Comparison of ENCODE assay signal across 22 cellular contexts in genomic region chr19:9891609-9892373, GRCh38. TPM values are rescaled to one million over a fixed set of nuclear protein-coding genes. Genes with fewer than 3 reads are reported as not detected.
DNase-seq lines count a peak whose midpoint lies in the region; ATAC-seq, FAIRE-seq and TF ChIP-seq lines count a peak whose summit lies in the region.
"Had no signal": no experiment of that assay in that cellular context is flagged by ENCODE, and none has a peak within 500 bp of the region (broad histone marks: within the 10 kb centered on the region; RNA-seq: fewer than 3 reads in every experiment).

No MANE protein-coding gene starts in this region.

- H3K9me3 ChIP-seq in HepG2 (ENCODE audit: low read length) (no peaks in the 10 kb centered on the region), right lobe of liver (no peaks in the 10 kb centered on the region), osteoblast (ENCODE audit: low read depth, low read length) (no peaks in the 10 kb centered on the region)
- H3K9me3 ChIP-seq: A549, Caco-2 had no signal

- H3K27ac Mint-ChIP-seq in HFFc6 = no peak overlapping the region
- H3K27ac Mint-ChIP-seq: CD4-positive, alpha-beta T cell; IgD-negative memory B cell had no signal

- CTCF ChIA-PET in HepG2 (lab: Yijun Ruan, JAX; ENCODE audit: low intra/inter-chr PET ratio, low total read pairs) = no interaction called here

- H3K27ac ChIP-seq in HepG2 (ENCODE audit: extremely low read length, insufficient read depth, low read length) = no peak overlapping the region
- no peak overlapping the region for H3K27ac ChIP-seq in right lobe of liver
- H3K27ac ChIP-seq in osteoblast (ENCODE audit: low read depth, low read length) = no peak overlapping the region
- H3K27ac ChIP-seq: 22Rv1, A549, C4-2B, HL-60 had no signal

- BruUV-seq in HepG2 (replicated peaks; lab: Mats Ljungman, UMichigan) = no TSS peak

- no peaks in the 10 kb centered on the region for H3K36me3 Mint-ChIP-seq in HFFc6 (ENCODE audit: low read depth)

- H3K4me3 ChIP-seq in HepG2 (replicated peaks in 1 of 3; ENCODE audit: insufficient read depth in 1 of 3, low read depth in 2 of 3, low read length in 3 of 3) = no peak overlapping the region
- H3K4me3 ChIP-seq in right lobe of liver = no peak overlapping the region
- H3K4me3 ChIP-seq in osteoblast (ENCODE audit: insufficient read depth, low read length) = no peak overlapping the region
- H3K4me3 ChIP-seq: A549 had no signal

- intact Hi-C loops in HepG2 (cut with micrococcal nuclease; ENCODE audit: unreplicated experiment) (no loop called here), right lobe of liver (cut with DNase I) (no loop called here)

- H3K79me2 ChIP-seq in HepG2 (ENCODE audit: insufficient read depth, low read length) = no peaks in the 10 kb centered on the region
- no peaks in the 10 kb centered on the region for H3K79me2 ChIP-seq in osteoblast (ENCODE audit: insufficient read depth, low read length)

- H3K9me3 Mint-ChIP-seq in HFFc6 = no peaks in the 10 kb centered on the region
- H3K9me3 Mint-ChIP-seq: CD4-positive, alpha-beta T cell had no signal

- TF ChIP-seq CTCF in HepG2 (CRISPR knock-in tag; IDR thresholded peaks at IDR 0.05) (no peak), right lobe of liver (IDR thresholded peaks at IDR 0.05) (no peak), osteoblast (IDR thresholded peaks at IDR 0.05; ENCODE audit: extremely low read depth, low read depth, low read length) (no peak), HFFc6 (IDR thresholded peaks at IDR 0.05) (no peak)

- H3K27me3 Mint-ChIP-seq in HFFc6 (ENCODE audit: insufficient read depth) = peaks cover 30% of the 10 kb centered on the region
- H3K27me3 Mint-ChIP-seq: CD4-positive, alpha-beta T cell had no signal

- no peaks in the 10 kb centered on the region for H3K4me1 ChIP-seq in HepG2 (ENCODE audit: insufficient read depth, low read length)
- no peaks in the 10 kb centered on the region for H3K4me1 ChIP-seq in right lobe of liver
- no peaks in the 10 kb centered on the region for H3K4me1 ChIP-seq in osteoblast (ENCODE audit: insufficient read depth, low read length)
- H3K4me1 ChIP-seq: A549, Caco-2 had no signal

- no peak for DNase-seq in HepG2 (ENCODE audit: low spot score)
- DNase-seq in right lobe of liver = no peak
- DNase-seq in osteoblast (ENCODE audit: insufficient read length, low spot score, missing footprints) = peak; percentile 41
- no peak for DNase-seq in HFFc6
- DNase-seq: AML-193; Caco-2; CD4-positive, alpha-beta T cell; DMS153; DMS79; GDM1; GOT3; H7 had no signal

- TF ChIP-seq POLR2A in HepG2 (IDR thresholded peaks at IDR 0.05; ENCODE audit: insufficient read depth in 1 of 2, low read depth in 2 of 2, low read length in 2 of 2) (no peak), right lobe of liver (IDR thresholded peaks at IDR 0.05) (no peak), GM18505 (IDR thresholded peaks at IDR 0.05; ENCODE audit: borderline replicate concordance, extremely low read depth, insufficient read depth, insufficient read length) (no peak)

- H3K4me2 ChIP-seq in HepG2 (ENCODE audit: low read depth, low read length) (no peak overlapping the region), osteoblast (ENCODE audit: insufficient read depth, low read length) (no peak overlapping the region)
- H3K4me2 ChIP-seq: A549 had no signal

- no peak for FAIRE-seq in HepG2 (lab: Jason Lieb, UNC)
- FAIRE-seq: A549, GM12892 had no signal

- no peaks in the 10 kb centered on the region for H3K4me1 Mint-ChIP-seq in HFFc6 (ENCODE audit: low read depth)
- H3K4me1 Mint-ChIP-seq: IgD-negative memory B cell had no signal

- TF ChIP-seq EP300 in HepG2 (IDR thresholded peaks at IDR 0.05; ENCODE audit: low read depth in 2 of 2, low read length in 2 of 2) (no peak), HepG2 (CRISPR knock-in tag; IDR thresholded peaks at IDR 0.05; ENCODE audit: borderline replicate concordance) (no peak)

- H3K36me3 ChIP-seq in HepG2 (replicated peaks in 1 of 2; ENCODE audit: control insufficient read depth in 1 of 2, insufficient read depth in 2 of 2, low read length in 2 of 2) (no peaks in the 10 kb centered on the region), right lobe of liver (no peaks in the 10 kb centered on the region), osteoblast (ENCODE audit: insufficient read depth, low read length) (no peaks in the 10 kb centered on the region)

- POLR2A ChIA-PET in HepG2 (lab: Yijun Ruan, JAX) = no interaction called here

- no peak overlapping the region for H3K4me3 Mint-ChIP-seq in HFFc6
- H3K4me3 Mint-ChIP-seq: CD4-positive, alpha-beta T cell; IgD-negative memory B cell had no signal

- WGBS in HepG2 (ENCODE audit: low lambda C conversion rate) = 20% methylated on average over 5 of the region's 6 CpGs
- 80% methylated on average over 1 of the region's 6 CpGs for WGBS in right lobe of liver (ENCODE audit: insufficient coverage, low coverage, low lambda C conversion rate, missing lambda C conversion rate)

- H2AFZ ChIP-seq in HepG2 (ENCODE audit: low read length) (no peak overlapping the region), osteoblast (ENCODE audit: low read length) (no peak overlapping the region)

- ATAC-seq in HepG2 (no peak), right lobe of liver (no peak), esophagus mucosa (peak; percentile 8), GM18505 (IDR thresholded peaks at IDR 0.05; ENCODE audit: unreplicated experiment) (no peak), HG02840 (IDR thresholded peaks at IDR 0.05; ENCODE audit: low FRiP score, unreplicated experiment) (no peak)
- ATAC-seq: A549 had no signal

- H4K20me1 ChIP-seq in HepG2 (ENCODE audit: insufficient read depth, low read length) (no peaks in the 10 kb centered on the region), osteoblast (ENCODE audit: insufficient read depth, low read length) (no peaks in the 10 kb centered on the region)

- H3K9ac ChIP-seq in HepG2 (ENCODE audit: insufficient read depth, low read depth, low read length) = no peak overlapping the region

- in situ Hi-C loops in HepG2 (cut with HindIII; ENCODE audit: extremely low pct_ligation_motif_present, low pct_unique_long_range_greater_than_20kb) = no loop called here

- H3K27me3 ChIP-seq in HepG2 (ENCODE audit: control insufficient read depth in 1 of 2, insufficient read depth in 2 of 2, low read length in 2 of 2) (peaks cover 1 to 3% of the 10 kb centered on the region in 2 experiments; a peak in 1 of 5 replicates), right lobe of liver (no peaks in the 10 kb centered on the region), osteoblast (ENCODE audit: insufficient read depth, low read length) (no peaks in the 10 kb centered on the region)

- TF ChIP-seq RAD21 in HepG2 (CRISPR knock-in tag; IDR thresholded peaks at IDR 0.05) = no peak

RNA-seq across cellular contexts. Expression of gene OLFM2, which starts 44.5 kb away (rescaled TPM):
- 0.11 and 0.20 TPM in 2 replicates for total RNA-seq in HepG2 (2016; rRNA removed; fragmentation: Illumina TruSeq; extraction: Trizol)
- 0.53 TPM in 1 of 2 replicates, not detected in the other for total RNA-seq in HepG2 (2016; cell fraction: cytosol; rRNA removed; fragmentation: Illumina TruSeq; extraction: Trizol; ENCODE audit: low read depth)
- total RNA-seq in HepG2 (2016; cell fraction: insoluble cytoplasmic fraction; rRNA removed; fragmentation: Illumina TruSeq; extraction: Trizol) = 0.06 and 0.24 TPM in 2 replicates
- total RNA-seq in HepG2 (2016; cell fraction: membrane; rRNA removed; fragmentation: Illumina TruSeq; extraction: Trizol) = 0.31 and 0.37 TPM in 2 replicates
- not detected in 2 replicates for total RNA-seq in HepG2 (2016; cell fraction: nucleus; rRNA removed; fragmentation: Illumina TruSeq; extraction: Trizol)
- 0.51 and 0.63 TPM in 2 replicates for polyA plus RNA-seq in HepG2 (2011; rRNA removed)
- 0.24 and 0.54 TPM in 2 replicates for polyA plus RNA-seq in HepG2 (2011; cell fraction: cytosol; rRNA removed)
- polyA plus RNA-seq in HepG2 (2011; cell fraction: nucleus; rRNA removed) = 0.12 TPM in 1 of 2 replicates, not detected in the other
- 0.16 and 0.19 TPM in 2 replicates for polyA plus RNA-seq in HepG2 (2012)
- polyA plus RNA-seq in HepG2 (2016; cell fraction: cytosol; fragmentation: Illumina TruSeq; extraction: Trizol; ENCODE audit: low read depth) = 0.21 and 0.27 TPM in 2 replicates
- polyA plus RNA-seq in HepG2 (2016; cell fraction: insoluble cytoplasmic fraction; fragmentation: Illumina TruSeq; extraction: Trizol; ENCODE audit: low read depth) = 0.17 TPM in 1 of 2 replicates, not detected in the other
- 0.53 and 0.72 TPM in 2 replicates for polyA plus RNA-seq in HepG2 (2016; cell fraction: membrane; fragmentation: Illumina TruSeq; extraction: Trizol; ENCODE audit: low read depth)
- polyA plus RNA-seq in HepG2 (2016; cell fraction: nucleus; fragmentation: Illumina TruSeq; extraction: Trizol; ENCODE audit: insufficient read depth, low read depth) = not detected in 2 replicates
- 0.88 TPM in 1 of 2 replicates, not detected in the other for polyA minus RNA-seq in HepG2 (2011; rRNA and poly(A)+ RNA removed; ENCODE audit: low replicate concordance)
- 0.30 TPM in 1 of 2 replicates, not detected in the other for polyA minus RNA-seq in HepG2 (2011; cell fraction: cytosol; rRNA and poly(A)+ RNA removed)
- not detected in 2 replicates for polyA minus RNA-seq in HepG2 (2011; cell fraction: nucleus; rRNA and poly(A)+ RNA removed)
- 10 to 100 TPM in 5 of 6 experiments, 1 to 10 TPM in 1; 3.8 to 72.5 (median 31.8) TPM for total RNA-seq in right lobe of liver
- total RNA-seq in esophagus mucosa = 5.1 TPM
- total RNA-seq in osteoblast = 0.29 and 0.72 TPM in 2 replicates
- 1 to 10 TPM; 1.9 to 7.0 (median 6.3) TPM for total RNA-seq in HFFc6 (2021; fragmentation: NEBNext Ultra II Directional; extraction: Animal tissue kit (Norgen Biotek cat#: 25700))
- total RNA-seq: HT1080 had no signal

RNA-seq across cellular contexts. Expression of gene PIN1, which starts 56.7 kb away (rescaled TPM):
- total RNA-seq in HepG2 (2016; rRNA removed; fragmentation: Illumina TruSeq; extraction: Trizol) (67.3 and 72.0 TPM in 2 replicates), right lobe of liver (10 to 100 TPM; 19.9 to 54.5 (median 24.8) TPM), esophagus mucosa (54.4 TPM), osteoblast (53.9 and 62.6 TPM in 2 replicates)
- total RNA-seq in HepG2 (2016; cell fraction: cytosol; rRNA removed; fragmentation: Illumina TruSeq; extraction: Trizol; ENCODE audit: low read depth) = 25.2 and 25.3 TPM in 2 replicates
- 65.2 and 75.0 TPM in 2 replicates for total RNA-seq in HepG2 (2016; cell fraction: insoluble cytoplasmic fraction; rRNA removed; fragmentation: Illumina TruSeq; extraction: Trizol)
- 37.0 and 38.0 TPM in 2 replicates for total RNA-seq in HepG2 (2016; cell fraction: membrane; rRNA removed; fragmentation: Illumina TruSeq; extraction: Trizol)
- total RNA-seq in HepG2 (2016; cell fraction: nucleus; rRNA removed; fragmentation: Illumina TruSeq; extraction: Trizol) = 27.3 and 31.0 TPM in 2 replicates
- 31.9 and 43.2 TPM in 2 replicates for polyA plus RNA-seq in HepG2 (2011; rRNA removed)
- 39.4 and 64.9 TPM in 2 replicates for polyA plus RNA-seq in HepG2 (2011; cell fraction: cytosol; rRNA removed)
- 44.7 and 53.7 TPM in 2 replicates for polyA plus RNA-seq in HepG2 (2011; cell fraction: nucleus; rRNA removed)
- polyA plus RNA-seq in HepG2 (2012) = 19.6 and 20.3 TPM in 2 replicates
- polyA plus RNA-seq in HepG2 (2016; cell fraction: cytosol; fragmentation: Illumina TruSeq; extraction: Trizol; ENCODE audit: low read depth) = 20.1 and 20.5 TPM in 2 replicates
- polyA plus RNA-seq in HepG2 (2016; cell fraction: insoluble cytoplasmic fraction; fragmentation: Illumina TruSeq; extraction: Trizol; ENCODE audit: low read depth) = 61.0 and 62.9 TPM in 2 replicates
- polyA plus RNA-seq in HepG2 (2016; cell fraction: membrane; fragmentation: Illumina TruSeq; extraction: Trizol; ENCODE audit: low read depth) = 30.3 TPM in 2 replicates
- polyA plus RNA-seq in HepG2 (2016; cell fraction: nucleus; fragmentation: Illumina TruSeq; extraction: Trizol; ENCODE audit: insufficient read depth, low read depth) = 55.0 and 61.1 TPM in 2 replicates
- polyA minus RNA-seq in HepG2 (2011; rRNA and poly(A)+ RNA removed; ENCODE audit: low replicate concordance) = 15.9 and 27.0 TPM in 2 replicates
- polyA minus RNA-seq in HepG2 (2011; cell fraction: cytosol; rRNA and poly(A)+ RNA removed) = 10.9 and 16.1 TPM in 2 replicates
- 6.3 and 7.9 TPM in 2 replicates for polyA minus RNA-seq in HepG2 (2011; cell fraction: nucleus; rRNA and poly(A)+ RNA removed)
- total RNA-seq in HFFc6 (2021; fragmentation: NEBNext Ultra II Directional; extraction: Animal tissue kit (Norgen Biotek cat#: 25700)) = 100 to 1,000 TPM; 113 to 153 (median 120) TPM
